Comparison of ENCODE assay signal across 7 cellular contexts in the genomic region with DNA sequence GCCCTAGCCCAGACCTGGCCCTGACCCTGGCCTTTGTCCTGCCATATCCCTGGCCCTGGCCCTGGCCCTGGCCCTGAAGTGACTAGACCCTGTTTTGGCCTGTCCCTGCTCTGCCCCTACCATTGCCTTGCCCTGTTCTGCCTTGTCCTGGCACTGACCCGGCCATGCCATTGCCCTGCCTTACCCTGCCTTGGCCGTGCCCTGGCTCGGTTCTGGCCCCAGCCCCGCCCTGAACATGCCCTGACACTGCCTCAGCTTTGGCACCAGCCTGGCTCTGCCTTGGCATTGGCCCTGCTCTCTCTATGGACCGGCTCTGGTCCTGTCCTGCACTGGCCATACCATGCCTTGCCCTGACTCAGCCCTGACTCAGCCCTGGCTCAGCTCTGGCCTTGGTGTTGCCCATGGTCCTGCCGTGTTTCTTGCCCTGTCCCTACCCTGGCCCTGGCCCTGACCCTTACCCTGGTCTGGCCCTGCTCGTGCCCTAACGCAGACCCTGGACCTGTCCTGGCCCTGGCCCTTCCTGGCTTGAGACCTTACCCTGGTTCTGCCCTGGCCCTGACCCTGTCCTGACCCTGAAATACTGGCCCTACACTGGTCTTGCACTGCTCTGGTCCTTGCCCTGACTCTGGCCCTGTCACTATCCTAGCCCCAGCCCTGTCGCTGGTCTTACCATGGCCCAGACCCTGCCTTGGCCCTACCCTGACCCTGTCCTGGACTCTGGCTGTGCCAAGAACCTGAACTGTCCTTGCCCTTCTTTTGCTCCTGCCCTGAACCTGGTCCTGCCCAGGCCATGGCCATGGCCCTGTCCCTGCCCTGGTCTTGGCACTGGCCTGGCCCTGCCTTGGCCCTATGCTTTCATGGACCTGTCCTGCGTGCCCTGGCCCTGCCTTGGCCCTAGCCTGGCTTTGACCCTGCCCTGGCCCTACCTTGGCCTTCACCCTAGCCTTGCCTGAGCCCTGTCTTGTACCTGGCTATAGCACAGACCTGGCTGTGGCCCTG.
DNase-seq lines count a peak whose midpoint lies in the region; ATAC-seq, FAIRE-seq and TF ChIP-seq lines count a peak whose summit lies in the region.
"Not testable (repeated sequence)": the region's sequence is repeated elsewhere in the genome, so short reads cannot be mapped to it uniquely, and the experiment has no call there.

No MANE protein-coding gene starts in this region.

- POLR2A ChIA-PET in GM12878 (lab: Charles Lee) = not testable (repeated sequence)

- in situ Hi-C loops in GM12878 (cut with MboI) = not testable (repeated sequence)

- not testable (repeated sequence) for H4K20me1 ChIP-seq in GM12878 (ENCODE audit: control insufficient read depth, insufficient read depth)

- intact Hi-C loops in GM12878 (cut with micrococcal nuclease; ENCODE audit: unreplicated experiment); left colon (cut with DNase I, micrococcal nuclease); mucosa of descending colon (cut with DNase I, micrococcal nuclease); spleen (cut with DNase I; ENCODE audit: low total_unique reads); upper lobe of right lung (cut with DNase I): not testable (repeated sequence)

- TF ChIP-seq POLR2A in GM12878 (IDR thresholded peaks at IDR 0.05; ENCODE audit: low read depth, low read length); gastroesophageal sphincter (IDR thresholded peaks at IDR 0.05); spleen (IDR thresholded peaks at IDR 0.05): not testable (repeated sequence)

- not testable (repeated sequence) for TF ChIP-seq CTCF in GM12878 (IDR thresholded peaks at IDR 0.05 in 2 of 3, conservative IDR thresholded peaks at IDR 0.05 in 1 of 3; ENCODE audit: control insufficient read depth in 2 of 3, extremely low read depth in 1 of 3, insufficient read depth in 1 of 3, low read depth in 3 of 3, low read length in 3 of 3); gastroesophageal sphincter (IDR thresholded peaks at IDR 0.05); mucosa of descending colon (IDR thresholded peaks at IDR 0.05); spleen (IDR thresholded peaks at IDR 0.05 in 8 of 11, conservative IDR thresholded peaks at IDR 0.05 in 3 of 11); upper lobe of right lung (IDR thresholded peaks at IDR 0.05)

- not testable (repeated sequence) for DNase-seq in GM12878 (ENCODE audit: low read depth, low spot score); left colon; mucosa of descending colon
- peak; percentile 68 for DNase-seq in spleen
- peak; percentile 54 for DNase-seq in upper lobe of right lung

- SMC1A ChIA-PET in GM12878 (lab: Charles Lee; ENCODE audit: uncharacterized antibody, unreplicated experiment) = not testable (repeated sequence)

- not testable (repeated sequence) for H3K4me2 ChIP-seq in GM12878 (ENCODE audit: control insufficient read depth, insufficient read depth)

- not testable (repeated sequence) for H3K27me3 ChIP-seq in GM12878 (replicated peaks in 1 of 2; ENCODE audit: control insufficient read depth in 2 of 2, insufficient read depth in 2 of 2, low read length in 1 of 2); gastroesophageal sphincter; spleen (replicated peaks in 1 of 7); upper lobe of right lung

- H2AFZ ChIP-seq in GM12878 (ENCODE audit: control insufficient read depth, low read depth, low read length) = not testable (repeated sequence)

- CTCF ChIA-PET in GM12878 (lab: Yijun Ruan, JAX) = not testable (repeated sequence)

- H3K36me3 ChIP-seq in GM12878 (ENCODE audit: control insufficient read depth in 2 of 2, insufficient read depth in 2 of 2, low read length in 1 of 2); gastroesophageal sphincter; mucosa of descending colon (ENCODE audit: low read depth); spleen; upper lobe of right lung: not testable (repeated sequence)

- not testable (repeated sequence) for H3K79me2 ChIP-seq in GM12878 (ENCODE audit: control insufficient read depth, insufficient read depth, low read length)

- TF ChIP-seq EP300 in GM12878 (IDR thresholded peaks at IDR 0.05; ENCODE audit: borderline replicate concordance in 1 of 2, control insufficient read depth in 1 of 2, low read depth in 2 of 2, low read length in 2 of 2); gastroesophageal sphincter (IDR thresholded peaks at IDR 0.05): not testable (repeated sequence)

- BruUV-seq in GM12878 (replicated peaks; lab: Mats Ljungman, UMichigan) = not testable (repeated sequence)

- RAD21 ChIA-PET in GM12878 (lab: Charles Lee; ENCODE audit: unreplicated experiment) = not testable (repeated sequence)

- not testable (repeated sequence) for H3K9ac ChIP-seq in GM12878 (ENCODE audit: control insufficient read depth, insufficient read depth, low read length)

- not testable (repeated sequence) for FAIRE-seq in GM12878 (lab: Jason Lieb, UNC)

- not testable (repeated sequence) for H3K27ac ChIP-seq in GM12878 (ENCODE audit: control insufficient read depth, insufficient read depth); gastroesophageal sphincter; spleen; upper lobe of right lung

- ATAC-seq in SK-N-SH treated with all-trans-retinoic acid at 6 μM for 48 hours = peak; percentile 26; the same call in 2 of the 3 replicates
- ATAC-seq in GM12878 = peak; percentile 34; the same call in 2 of the 3 replicates
- peak; percentile 16 for ATAC-seq in gastroesophageal sphincter
- ATAC-seq in left colon = peak; percentile 3
- peak; percentile 9 for ATAC-seq in mucosa of descending colon
- ATAC-seq in upper lobe of right lung = peak; percentile 27

- H3K4me3 ChIP-seq in GM12878, gastroesophageal sphincter, mucosa of descending colon, spleen, upper lobe of right lung: not testable (repeated sequence)

- not testable (repeated sequence) for H3K9me3 ChIP-seq in GM12878 (replicated peaks; ENCODE audit: control insufficient read depth, insufficient read depth, low read length); gastroesophageal sphincter; mucosa of descending colon; spleen; upper lobe of right lung

- TF ChIP-seq RAD21 in GM12878 (IDR thresholded peaks at IDR 0.05; ENCODE audit: insufficient read depth, low read depth, low read length) = not testable (repeated sequence)

- H3K4me1 ChIP-seq in GM12878 (ENCODE audit: control insufficient read depth, insufficient read depth, low read length); gastroesophageal sphincter; mucosa of descending colon (ENCODE audit: low read depth); spleen; upper lobe of right lung: not testable (repeated sequence)

- WGBS in GM12878 (ENCODE audit: insufficient coverage, insufficient replicate concordance, low lambda C conversion rate, missing lambda C conversion rate) = 32% methylated on average over 10 of the region's 10 CpGs
- WGBS in gastroesophageal sphincter (ENCODE audit: low coverage in 1 of 2), 2 donors = 75 to 100% methylated on average over 1 to 8 of the region's 10 CpGs
- 79 to 91% (median 85%) methylated on average over 9 to 10 of the region's 10 CpGs for WGBS in spleen, 5 donors
